ENCODE assay signal across 6 cellular contexts in genomic region chr6:35468980-35469710, GRCh38. TPM values are rescaled to one million over a fixed set of nuclear protein-coding genes. Genes with fewer than 3 reads are reported as not detected.
DNase-seq lines count a peak whose midpoint lies in the region; ATAC-seq and TF ChIP-seq lines count a peak whose summit lies in the region.

No MANE protein-coding gene starts in this region.

- H3K27me3 ChIP-seq in GM23338 (ENCODE audit: insufficient read depth) (peaks cover 5% of the 10 kb centered on the region; the same call in 1 of the 2 replicates), liver (ENCODE audit: control insufficient read depth in 4 of 4, insufficient read depth in 4 of 4, low read length in 3 of 4) (no peaks in the 10 kb centered on the region)

- peak overlapping the region; percentile 99 for H3K27ac Mint-ChIP-seq in GM23338
- H3K27ac Mint-ChIP-seq in activated CD4-positive, alpha-beta T cell treated with anti-CD3 and anti-CD28 coated beads, Interleukin-2, amount 10 ng/mL, durations not matched to agents 24 days and 14 days = peak overlapping the region; percentile 98

- peaks cover 38% of the 10 kb centered on the region for H3K36me3 ChIP-seq in GM23338 (ENCODE audit: insufficient read depth)
- peaks cover 2 to 29% (median 21%) of the 10 kb centered on the region in 4 donors for H3K36me3 ChIP-seq in liver (ENCODE audit: control insufficient read depth in 4 of 4, insufficient read depth in 3 of 4, low read depth in 1 of 4, low read length in 3 of 4)

- H3K9me3 Mint-ChIP-seq in GM23338 = peaks cover 8% of the 10 kb centered on the region; the same call in 2 of the 3 replicates
- no peaks in the 10 kb centered on the region for H3K9me3 Mint-ChIP-seq in activated CD4-positive, alpha-beta T cell treated with anti-CD3 and anti-CD28 coated beads, Interleukin-2, amount 10 ng/mL, durations not matched to agents 24 days and 14 days

- H3K4me1 ChIP-seq in GM23338 (ENCODE audit: insufficient read depth) (peaks cover 25% of the 10 kb centered on the region), liver (ENCODE audit: control insufficient read depth in 4 of 4, insufficient read depth in 4 of 4, low read length in 3 of 4) (peaks cover 0 to 24% (median 16%) of the 10 kb centered on the region in 4 donors)

- WGBS in liver = 22% methylated on average over 37 of the region's 37 CpGs

- peak overlapping the region; percentile 100 for H3K4me2 ChIP-seq in GM23338

- peaks cover 58% of the 10 kb centered on the region for H3F3A ChIP-seq in GM23338 (replicated peaks; ENCODE audit: low read depth)

- H3K9ac ChIP-seq in liver (ENCODE audit: low read depth in 1 of 2, low read length in 2 of 2) = peak overlapping the region; percentile 53 to 79

- intact Hi-C loops in activated CD4-positive, alpha-beta T cell treated with anti-CD3 and anti-CD28 coated beads, Interleukin-2, amount 10 ng/mL, durations not matched to agents 24 days and 14 days (cut with micrococcal nuclease) = loop anchor here (1.0 to 5.0 kb wide), 5 partner anchors 17 to 172 kb away; partner anchors contain the start of genes DEF6, FANCE and PPARD

- peaks cover 45% of the 10 kb centered on the region for H3K4me1 Mint-ChIP-seq in GM23338
- H3K4me1 Mint-ChIP-seq in activated CD4-positive, alpha-beta T cell treated with anti-CD3 and anti-CD28 coated beads, Interleukin-2, amount 10 ng/mL, durations not matched to agents 24 days and 14 days = peaks cover 39% of the 10 kb centered on the region

- peak overlapping the region; percentile 96 for H3K27ac ChIP-seq in GM23338 (ENCODE audit: low read depth)
- peak overlapping the region; percentile 76 to 86 for H3K27ac ChIP-seq in liver (ENCODE audit: low read depth in 1 of 2, low read length in 2 of 2)

- H3K4me3 ChIP-seq in GM23338 (peak overlapping the region; percentile 100), liver (ENCODE audit: low read depth in 1 of 3, low read length in 3 of 3) (peak overlapping the region; percentile 82 to 91 (median 86))

- no peak overlapping the region for H2AFZ ChIP-seq in GM23338

- ATAC-seq in GM23338 (peak; percentile 11), GM21526 (IDR thresholded peaks at IDR 0.05; ENCODE audit: low FRiP score, unreplicated experiment) (no peak), HG02571 (IDR thresholded peaks at IDR 0.05; ENCODE audit: unreplicated experiment) (no peak)

- peaks cover 76% of the 10 kb centered on the region for H3K36me3 Mint-ChIP-seq in GM23338 (ENCODE audit: low read depth)
- peaks cover 71% of the 10 kb centered on the region for H3K36me3 Mint-ChIP-seq in activated CD4-positive, alpha-beta T cell treated with anti-CD3 and anti-CD28 coated beads, Interleukin-2, amount 10 ng/mL, durations not matched to agents 24 days and 14 days (ENCODE audit: low read depth)

- peaks cover 52% of the 10 kb centered on the region for H3K27me3 Mint-ChIP-seq in GM23338 (ENCODE audit: insufficient read depth, low read depth, poor library complexity)
- no peaks in the 10 kb centered on the region for H3K27me3 Mint-ChIP-seq in activated CD4-positive, alpha-beta T cell treated with anti-CD3 and anti-CD28 coated beads, Interleukin-2, amount 10 ng/mL, durations not matched to agents 24 days and 14 days

- H3K9me3 ChIP-seq in liver (ENCODE audit: control insufficient read depth in 4 of 4, low read length in 3 of 4) = no peaks in the 10 kb centered on the region

- DNase-seq in GM23338 (ENCODE audit: low spot score) = no peak
- DNase-seq in activated CD4-positive, alpha-beta T cell treated with anti-CD3 and anti-CD28 coated beads, Interleukin-2, amount 10 ng/mL, durations not matched to agents 24 days and 14 days = peak; percentile 62
- no peak for DNase-seq in AG08395 (ENCODE audit: low spot score)

- TF ChIP-seq CTCF in GM23338 (conservative IDR thresholded peaks at IDR 0.05; ENCODE audit: low read depth in 2 of 2) (no peak), liver (IDR thresholded peaks at IDR 0.05; ENCODE audit: low read depth, low read length, missing input control) (no peak)

- H4K20me1 ChIP-seq in GM23338 (replicated peaks; ENCODE audit: insufficient read depth) = peaks cover 40% of the 10 kb centered on the region

- peaks cover 33% of the 10 kb centered on the region for H3K79me2 ChIP-seq in GM23338 (replicated peaks; ENCODE audit: insufficient read depth)

- no peaks in the 10 kb centered on the region for H3K9me2 ChIP-seq in GM23338 (ENCODE audit: insufficient read depth)

- H3K4me3 Mint-ChIP-seq in GM23338 = peak overlapping the region; percentile 93
- H3K4me3 Mint-ChIP-seq in activated CD4-positive, alpha-beta T cell treated with anti-CD3 and anti-CD28 coated beads, Interleukin-2, amount 10 ng/mL, durations not matched to agents 24 days and 14 days = peak overlapping the region; percentile 97

- no peak for TF ChIP-seq RAD21 in liver (IDR thresholded peaks at IDR 0.05)

TF ChIP-seq in GM23338, 12 proteins besides CTCF, POLR2A, EP300 and RAD21 (continues in another document):
- TF ChIP-seq ZNF331 (CRISPR knock-in tag; IDR thresholded peaks at IDR 0.05; ENCODE audit: low read depth) = no peak

TF ChIP-seq in liver, 16 proteins besides CTCF, POLR2A, EP300 and RAD21:
- TF ChIP-seq HNF4A (conservative IDR thresholded peaks at IDR 0.05) (no peak), ZBTB33 (IDR thresholded peaks at IDR 0.05) (no peak), FOXA1 (IDR thresholded peaks at IDR 0.05) (no peak)
TF ChIP-seq in liver: peak in this region for 0.

RNA-seq across cellular contexts. Expression of gene RPL10A, which starts 0.9 kb away (rescaled TPM):
- total RNA-seq in GM23338 (2014; rRNA removed; shearing (Covaris generic)) = 1,297 and 1,329 TPM in 2 replicates
- polyA plus RNA-seq in GM23338 (2016; fragmentation: Nextera tagmentation; extraction: Ambion mirVana) = 686 and 730 TPM in 2 replicates
- 1,702 and 1,710 TPM in 2 replicates for total RNA-seq in activated CD4-positive, alpha-beta T cell treated with anti-CD3 and anti-CD28 coated beads, Interleukin-2, amount 10 ng/mL, durations not matched to agents 24 days and 14 days
- 1,000 to 10,000 TPM in 1 of 2 donors, 100 to 1,000 TPM in 1; 363 to 1,235 TPM for total RNA-seq in liver
- 100 to 1,000 TPM; 213 to 694 TPM for polyA plus RNA-seq in liver

RNA-seq across cellular contexts. Expression of gene FANCE, which starts 17.0 kb away (rescaled TPM):
- 18.5 and 25.5 TPM in 2 replicates for total RNA-seq in GM23338 (2014; rRNA removed; shearing (Covaris generic))
- polyA plus RNA-seq in GM23338 (2016; fragmentation: Nextera tagmentation; extraction: Ambion mirVana) = 5.4 and 6.5 TPM in 2 replicates
- 19.6 and 22.1 TPM in 2 replicates for total RNA-seq in activated CD4-positive, alpha-beta T cell treated with anti-CD3 and anti-CD28 coated beads, Interleukin-2, amount 10 ng/mL, durations not matched to agents 24 days and 14 days
- total RNA-seq in liver = 1 to 10 TPM in 1 of 2 donors, under 1 TPM in 1; 0.84 to 4.2 TPM
- under 1 TPM; 0.11 to 0.74 TPM for polyA plus RNA-seq in liver

RNA-seq across cellular contexts. Expression of gene TEAD3, which starts 27.7 kb away (rescaled TPM):
- 26.5 and 26.7 TPM in 2 replicates for total RNA-seq in GM23338 (2014; rRNA removed; shearing (Covaris generic))
- polyA plus RNA-seq in GM23338 (2016; fragmentation: Nextera tagmentation; extraction: Ambion mirVana) (15.0 and 15.6 TPM in 2 replicates), liver (1 to 10 TPM; 3.3 to 6.8 TPM)
- total RNA-seq in activated CD4-positive, alpha-beta T cell treated with anti-CD3 and anti-CD28 coated beads, Interleukin-2, amount 10 ng/mL, durations not matched to agents 24 days and 14 days = 1.7 and 2.2 TPM in 2 replicates
- 1 to 10 TPM; 1.9 to 5.8 TPM for total RNA-seq in liver

RNA-seq across cellular contexts. Expression of gene TULP1, which starts 43.6 kb away (rescaled TPM):
- total RNA-seq in GM23338 (2014; rRNA removed; shearing (Covaris generic)) = 1.3 and 3.0 TPM in 2 replicates
- 3.8 and 7.1 TPM in 2 replicates for polyA plus RNA-seq in GM23338 (2016; fragmentation: Nextera tagmentation; extraction: Ambion mirVana)
- total RNA-seq in activated CD4-positive, alpha-beta T cell treated with anti-CD3 and anti-CD28 coated beads, Interleukin-2, amount 10 ng/mL, durations not matched to agents 24 days and 14 days = not detected in 2 replicates
- not detected for total RNA-seq in liver
- not detected for polyA plus RNA-seq in liver
